1 cellular context compared by ENCODE assay signal in genomic region chr5:82244151-82244550, GRCh38.
TF ChIP-seq lines count a peak whose summit lies in the region.

No MANE protein-coding gene starts in this region.

TF ChIP-seq in GM23338, 12 proteins besides CTCF, POLR2A, EP300 and RAD21 (continued from another document):
- TF ChIP-seq ZNF462 (CRISPR knock-in tag; IDR thresholded peaks at IDR 0.05) (no peak), JUNB (IDR thresholded peaks at IDR 0.05; ENCODE audit: unreplicated experiment) (no peak), EZH2 (IDR thresholded peaks at IDR 0.05; ENCODE audit: low read depth, unreplicated experiment) (no peak), POLR2AphosphoS5 (IDR thresholded peaks at IDR 0.05; ENCODE audit: low read depth) (no peak), ETS1 (IDR thresholded peaks at IDR 0.05) (no peak), REST (IDR thresholded peaks at IDR 0.05; ENCODE audit: unreplicated experiment) (no peak), ZNF114 (CRISPR knock-in tag; IDR thresholded peaks at IDR 0.05) (no peak), STAT1 (IDR thresholded peaks at IDR 0.05; ENCODE audit: unreplicated experiment) (no peak), EZH2phosphoT487 (IDR thresholded peaks at IDR 0.05; ENCODE audit: unreplicated experiment) (no peak), NANOG (IDR thresholded peaks at IDR 0.05; ENCODE audit: borderline replicate concordance) (no peak)
TF ChIP-seq in GM23338: peak in this region for 0.
